ENCODE assay signal across 22 cellular contexts in the genomic region with DNA sequence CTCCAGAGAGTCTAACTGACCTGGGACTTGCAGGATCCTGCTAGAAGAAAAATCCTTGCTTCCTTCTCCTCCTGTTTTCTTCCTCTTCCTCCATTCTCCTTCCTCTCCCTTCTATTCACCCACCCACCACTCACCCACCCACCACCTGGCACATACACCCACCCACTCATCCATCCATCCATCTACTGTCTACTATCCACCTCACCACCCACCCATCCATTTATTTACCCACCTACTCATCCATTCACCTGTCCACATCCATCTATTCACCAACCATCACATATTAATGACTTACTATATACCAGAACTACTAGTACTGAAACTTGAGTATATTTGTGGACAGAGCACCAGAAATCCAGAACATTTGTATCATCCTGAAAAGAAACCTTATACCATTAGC. TPM values are rescaled to one million over a fixed set of nuclear protein-coding genes. Genes with fewer than 3 reads are reported as not detected.
DNase-seq lines count a peak whose midpoint lies in the region; ATAC-seq and TF ChIP-seq lines count a peak whose summit lies in the region.
"Had no signal": no experiment of that assay in that cellular context is flagged by ENCODE, and none has a peak within 500 bp of the region (broad histone marks: within the 10 kb centered on the region; RNA-seq: fewer than 3 reads in every experiment).

No MANE protein-coding gene starts in this region.

- no peak for ATAC-seq in activated naive CD4-positive, alpha-beta T cell treated with anti-CD3 and anti-CD28 coated beads, Interleukin-2, amount 50 U/mL, for 72 hours
- ATAC-seq in stimulated activated effector memory CD8-positive, alpha-beta T cell treated with anti-CD3 and anti-CD28 coated beads, Interleukin-12 subunit alpha, Interleukin-12 subunit beta, amount 100 ng/mL, for 72 hours, result no peak
- ATAC-seq: activated CD8-positive, alpha-beta memory T cell treated with anti-CD3 and anti-CD28 coated beads, Interleukin-2, amount 10 ng/mL, durations not matched to agents 7 days and 5 days had no signal

- no peak for TF ChIP-seq CTCF in adrenal gland (IDR thresholded peaks at IDR 0.05)

- H3K36me3 ChIP-seq in iPS-20b (ENCODE audit: insufficient read depth, low read depth, low read length) (peaks cover 10% of the 10 kb centered on the region; the same call in 1 of the 2 replicates), adrenal gland (replicated peaks in 1 of 2) (no peaks in the 10 kb centered on the region)
- H3K36me3 ChIP-seq: thoracic aorta, vagina had no signal

- no peaks in the 10 kb centered on the region for H3K9me3 ChIP-seq in iPS-20b (ENCODE audit: insufficient read depth, low read depth, low read length)
- H3K9me3 ChIP-seq in adrenal gland (replicated peaks in 1 of 3), result no peaks in the 10 kb centered on the region
- H3K9me3 ChIP-seq: BLaER1, spleen, thoracic aorta, vagina had no signal

- peak overlapping the region; percentile 70; the same call in 1 of the 2 replicates for H3K9ac ChIP-seq in iPS-20b (ENCODE audit: low read depth, low read length)
- H3K9ac ChIP-seq: BLaER1 had no signal

- H3K4me1 ChIP-seq in iPS-20b (ENCODE audit: insufficient read depth, low read length) (peaks cover 66% of the 10 kb centered on the region), adrenal gland (replicated peaks in 1 of 2) (peaks cover 37 to 58% of the 10 kb centered on the region in 2 donors)

- H3K27ac Mint-ChIP-seq in activated naive CD4-positive, alpha-beta T cell treated with anti-CD3 and anti-CD28 coated beads, Interleukin-2, amount 50 U/mL, for 72 hours, result peak overlapping the region; percentile 15 to 67
- peak overlapping the region; percentile 81 for H3K27ac Mint-ChIP-seq in stimulated activated effector memory CD8-positive, alpha-beta T cell treated with anti-CD3 and anti-CD28 coated beads, Interleukin-12 subunit alpha, Interleukin-12 subunit beta, amount 100 ng/mL, for 72 hours
- H3K27ac Mint-ChIP-seq: activated CD8-positive, alpha-beta memory T cell treated with anti-CD3 and anti-CD28 coated beads, Interleukin-2, amount 10 ng/mL, durations not matched to agents 7 days and 5 days had no signal

- H3K4me3 ChIP-seq in iPS-20b (ENCODE audit: low read length) (no peak overlapping the region), adrenal gland (no peak overlapping the region)
- H3K4me3 ChIP-seq: BLaER1, spleen, thoracic aorta, vagina had no signal

- H3K27me3 ChIP-seq in iPS-20b (ENCODE audit: insufficient read depth, low read length), result no peaks in the 10 kb centered on the region
- no peaks in the 10 kb centered on the region for H3K27me3 ChIP-seq in adrenal gland
- H3K27me3 ChIP-seq: BLaER1, spleen, vagina had no signal

- peaks cover 6 to 7% of the 10 kb centered on the region in 2 donors for H3K36me3 Mint-ChIP-seq in activated naive CD4-positive, alpha-beta T cell treated with anti-CD3 and anti-CD28 coated beads, Interleukin-2, amount 50 U/mL, for 72 hours
- peaks cover 33% of the 10 kb centered on the region for H3K36me3 Mint-ChIP-seq in stimulated activated effector memory CD8-positive, alpha-beta T cell treated with anti-CD3 and anti-CD28 coated beads, Interleukin-12 subunit alpha, Interleukin-12 subunit beta, amount 100 ng/mL, for 72 hours

- DNase-seq in activated naive CD4-positive, alpha-beta T cell treated with anti-CD3 and anti-CD28 coated beads, Interleukin-2, amount 50 U/mL, for 72 hours (ENCODE audit: low spot score in 2 of 2), result no peak
- DNase-seq in activated naive CD4-positive, alpha-beta T cell treated with anti-CD3 and anti-CD28 coated beads, Interleukin-2, amount 50 U/mL, for 16 hours, result no peak
- no peak for DNase-seq in stimulated activated effector memory CD8-positive, alpha-beta T cell treated with anti-CD3 and anti-CD28 coated beads, Interleukin-12 subunit alpha, Interleukin-12 subunit beta, amount 100 ng/mL, for 72 hours (ENCODE audit: low spot score in 2 of 2)
- no peak for DNase-seq in hippocampal formation (lab: John Stamatoyannopoulos, UW)
- no peak for DNase-seq in adrenal gland
- DNase-seq in NCI-H1048 (lab: John Stamatoyannopoulos, UW), result no peak
- DNase-seq: activated CD4-positive, alpha-beta T cell treated with anti-CD3 and anti-CD28 coated beads, Interleukin-2, amount 10 ng/mL, durations not matched to agents 24 days and 14 days; activated CD8-positive, alpha-beta memory T cell treated with anti-CD3 and anti-CD28 coated beads, Interleukin-2, amount 10 ng/mL, durations not matched to agents 7 days and 5 days; cerebellar nuclear complex; KG1; NCI-H146; NCI-H510A; stimulated activated CD4-positive, alpha-beta T cell treated with anti-CD3 and anti-CD28 coated beads, Interleukin-4, amount 100 ng/mL, for 1 hour; stimulated activated naive CD4-positive, alpha-beta T cell; T-helper 2 cell had no signal

- no peaks in the 10 kb centered on the region for H3K9me3 Mint-ChIP-seq in activated naive CD4-positive, alpha-beta T cell treated with anti-CD3 and anti-CD28 coated beads, Interleukin-2, amount 50 U/mL, for 72 hours
- no peaks in the 10 kb centered on the region for H3K9me3 Mint-ChIP-seq in stimulated activated effector memory CD8-positive, alpha-beta T cell treated with anti-CD3 and anti-CD28 coated beads, Interleukin-12 subunit alpha, Interleukin-12 subunit beta, amount 100 ng/mL, for 72 hours
- H3K9me3 Mint-ChIP-seq: activated CD4-positive, alpha-beta T cell treated with anti-CD3 and anti-CD28 coated beads, Interleukin-2, amount 10 ng/mL, durations not matched to agents 24 days and 14 days had no signal

- peaks cover 48% of the 10 kb centered on the region for H3K4me1 Mint-ChIP-seq in stimulated activated effector memory CD8-positive, alpha-beta T cell treated with anti-CD3 and anti-CD28 coated beads, Interleukin-12 subunit alpha, Interleukin-12 subunit beta, amount 100 ng/mL, for 72 hours

- intact Hi-C loops in adrenal gland (cut with DNase I), result no loop called here

- no peak overlapping the region for H3K4me3 Mint-ChIP-seq in stimulated activated effector memory CD8-positive, alpha-beta T cell treated with anti-CD3 and anti-CD28 coated beads, Interleukin-12 subunit alpha, Interleukin-12 subunit beta, amount 100 ng/mL, for 72 hours
- H3K4me3 Mint-ChIP-seq: activated CD4-positive, alpha-beta T cell treated with anti-CD3 and anti-CD28 coated beads, Interleukin-2, amount 10 ng/mL, durations not matched to agents 24 days and 14 days; activated CD8-positive, alpha-beta memory T cell treated with anti-CD3 and anti-CD28 coated beads, Interleukin-2, amount 10 ng/mL, durations not matched to agents 7 days and 5 days had no signal

- H3K27ac ChIP-seq in iPS-20b (ENCODE audit: low read length) (no peak overlapping the region), adrenal gland (peak overlapping the region in 1 of 5 donors; percentile 66)
- H3K27ac ChIP-seq: BLaER1, epithelial cell of prostate, thoracic aorta, vagina had no signal

- TF ChIP-seq POLR2A in Raji (IDR thresholded peaks at IDR 0.05; ENCODE audit: insufficient read depth, low read depth, low read length), result peak; percentile 17; the same call in 1 of the 2 replicates
- no peak for TF ChIP-seq POLR2A in adrenal gland (IDR thresholded peaks at IDR 0.05)

RNA-seq across cellular contexts. Expression of a gene that starts 49.4 kb away (rescaled TPM):
- 10 to 100 TPM; 80.4 to 85.0 TPM for total RNA-seq in activated naive CD4-positive, alpha-beta T cell treated with anti-CD3 and anti-CD28 coated beads, Interleukin-2, amount 50 U/mL, for 72 hours
- 100 to 1,000 TPM in 2 of 8 donors, 10 to 100 TPM in 6; 46.1 to 171 (median 73.8) TPM for total RNA-seq in adrenal gland
- 100 to 1,000 TPM in 1 of 3 donors, 10 to 100 TPM in 2; 42.0 to 107 (median 75.2) TPM for polyA plus RNA-seq in adrenal gland
